11 cellular contexts compared by ENCODE assay signal in genomic region chr2:119252186-119253113, GRCh38. TPM values are rescaled to one million over a fixed set of nuclear protein-coding genes. Genes with fewer than 3 reads are reported as not detected.
DNase-seq lines count a peak whose midpoint lies in the region; ATAC-seq and TF ChIP-seq lines count a peak whose summit lies in the region.
"Had no signal": no experiment of that assay in that cellular context is flagged by ENCODE, and none has a peak within 500 bp of the region (broad histone marks: within the 10 kb centered on the region; RNA-seq: fewer than 3 reads in every experiment).

No MANE protein-coding gene starts in this region.

- H3K36me3 ChIP-seq in kidney epithelial cell (ENCODE audit: control insufficient read depth, insufficient read depth, low read length) = peaks cover 1% of the 10 kb centered on the region

- TF ChIP-seq CTCF in AG04450 (IDR thresholded peaks at IDR 0.05; ENCODE audit: low read depth, low read length) = no peak
- peak; percentile 5 for TF ChIP-seq CTCF in kidney epithelial cell (IDR thresholded peaks at IDR 0.05; ENCODE audit: insufficient read depth, low read length, poor library complexity, severe bottlenecking)

- H3K4me3 ChIP-seq in AG04450 (ENCODE audit: low read depth, low read length) = no peak overlapping the region
- no peak overlapping the region for H3K4me3 ChIP-seq in kidney epithelial cell (ENCODE audit: low read depth, low read length)
- H3K4me3 ChIP-seq: SK-N-MC had no signal

- POLR2A ChIA-PET in AG04450 (lab: Yijun Ruan, JAX) = interaction anchor here (1.4 kb wide), 1 partner anchor 21 kb away, joined by 6 read pairs; no protein-coding TSS in a partner anchor

- H3K27ac ChIP-seq in AG04450 (ENCODE audit: low read depth, low read length) = peak overlapping the region; percentile 94
- H3K27ac ChIP-seq: SK-N-MC had no signal

- H3K9me3 ChIP-seq in AG04450 (ENCODE audit: control insufficient read depth, insufficient read depth, low read length) = no peaks in the 10 kb centered on the region; the same call in 1 of the 2 replicates

- DNase-seq in AG04450 (ENCODE audit: low read depth, low spot score) (peak; percentile 76), HT1080 (ENCODE audit: low read depth) (peak; percentile 98), brain pericyte (ENCODE audit: low read depth, low spot score) (peak; percentile 89), kidney epithelial cell (ENCODE audit: low read depth) (peak; percentile 96), DMS53 (lab: John Stamatoyannopoulos, UW) (no peak), germinal center (ENCODE audit: low spot score) (no peak), mucosa of gallbladder (ENCODE audit: low spot score) (no peak)
- DNase-seq: activated T-cell treated with anti-CD3 and anti-CD28 coated beads, Interleukin-2, amount 50 U/mL, for 1 hour; NCI-H1092 treated with DMSO at 0.1 percent for 48 hours had no signal

- H3K27me3 ChIP-seq in AG04450 (ENCODE audit: control insufficient read depth, insufficient read depth, low read length) = no peaks in the 10 kb centered on the region
- no peaks in the 10 kb centered on the region for H3K27me3 ChIP-seq in kidney epithelial cell (ENCODE audit: control insufficient read depth, insufficient read depth, low read length)

- CTCF ChIA-PET in AG04450 (lab: Charles Lee) = no interaction called here

- no peak for ATAC-seq in GM21529 (IDR thresholded peaks at IDR 0.05; ENCODE audit: unreplicated experiment)

RNA-seq across cellular contexts. Expression of gene STEAP3, which starts 28.8 kb away (rescaled TPM):
- polyA plus RNA-seq in AG04450 (2011; rRNA removed) = 34.3 and 42.7 TPM in 2 replicates
- 32.6 and 39.5 TPM in 2 replicates for polyA minus RNA-seq in AG04450 (2011; rRNA and poly(A)+ RNA removed)
- total RNA-seq in HT1080 (2014; rRNA removed; shearing (Covaris generic)) = 67.8 and 87.6 TPM in 2 replicates
- 84.9 and 98.3 TPM in 2 replicates for polyA plus RNA-seq in HT1080 (2015; cell fraction: cytosol; rRNA removed)
- polyA plus RNA-seq in HT1080 (2015; cell fraction: nucleus; rRNA removed) = 193 and 197 TPM in 2 replicates
- 38.8 and 45.7 TPM in 2 replicates for total RNA-seq in kidney epithelial cell
- total RNA-seq in mucosa of gallbladder = 9.3 TPM

Comparison
In these comparisons a context has a peak if more than half of its experiments do, and no peak if none do; other contexts are left out.
1. DNase-seq: peak in AG04450 (single experiment), HT1080 (single experiment), brain pericyte (single experiment) and kidney epithelial cell (single experiment); none in DMS53 (single experiment), germinal center (single experiment) and mucosa of gallbladder (single experiment).